10 cellular contexts compared by ENCODE assay signal in the genomic region with DNA sequence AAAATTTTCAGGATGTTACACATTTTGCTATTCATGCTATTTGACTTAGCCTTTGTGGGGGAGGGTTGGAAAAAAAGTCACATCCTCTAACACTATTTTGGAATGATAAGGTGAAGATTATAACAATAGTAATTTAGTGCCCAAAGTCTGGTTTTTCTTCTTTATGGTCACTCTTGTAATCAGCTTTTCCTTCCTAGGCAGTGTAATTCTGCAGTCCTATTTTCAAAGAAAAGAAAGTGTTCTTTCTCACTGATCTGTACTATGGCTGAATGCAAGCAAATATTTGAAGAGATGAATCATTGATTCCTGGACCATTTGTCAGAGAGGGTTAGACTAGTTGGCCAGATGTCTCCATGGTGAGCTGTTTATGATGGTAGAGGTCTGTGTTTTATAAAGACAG. TPM values are rescaled to one million over a fixed set of nuclear protein-coding genes. Genes with fewer than 3 reads are reported as not detected.
A peak's percentile ranks its signal among the peaks of the same experiment; 100 is the strongest.
DNase-seq lines count a peak whose midpoint lies in the region; ATAC-seq and TF ChIP-seq lines count a peak whose summit lies in the region.
"Had no signal": no experiment of that assay in that cellular context is flagged by ENCODE, and none has a peak within 500 bp of the region (broad histone marks: within the 10 kb centered on the region; RNA-seq: fewer than 3 reads in every experiment).

No MANE protein-coding gene starts in this region.

- H3K9me3 ChIP-seq in mucosa of stomach (ENCODE audit: control insufficient read depth, low read length) = no peaks in the 10 kb centered on the region
- H3K9me3 ChIP-seq: suprapubic skin had no signal

- peaks cover 14 to 19% of the 10 kb centered on the region in 2 donors for H3K4me1 Mint-ChIP-seq in natural killer cell

- H3K9me3 Mint-ChIP-seq in natural killer cell = no peaks in the 10 kb centered on the region
- H3K9me3 Mint-ChIP-seq: naive B cell had no signal

- H3K36me3 ChIP-seq in BJ (ENCODE audit: control insufficient read depth, insufficient read depth, low read length) (no peaks in the 10 kb centered on the region; the same call in 1 of the 2 replicates), mucosa of stomach (ENCODE audit: control insufficient read depth, insufficient read depth, low read length) (no peaks in the 10 kb centered on the region)
- H3K36me3 ChIP-seq: suprapubic skin had no signal

- intact Hi-C loops in natural killer cell (cut with micrococcal nuclease) = no loop called here

- no peak overlapping the region for H3K4me3 ChIP-seq in BJ (ENCODE audit: low read depth, low read length)
- H3K4me3 ChIP-seq in cardiac fibroblast (replicated peaks in 1 of 2; ENCODE audit: low read depth in 2 of 2, low read length in 2 of 2) = no peak overlapping the region
- no peak overlapping the region for H3K4me3 ChIP-seq in mucosa of stomach (ENCODE audit: low read length)
- H3K4me3 ChIP-seq: suprapubic skin had no signal

- POLR2A ChIA-PET in BJ (lab: Charles Lee) = no interaction called here

- peak overlapping the region; percentile 1 for H3K9ac ChIP-seq in mucosa of stomach (ENCODE audit: low read length)

- H3K27me3 Mint-ChIP-seq in natural killer cell (ENCODE audit: low read depth in 2 of 2) = no peaks in the 10 kb centered on the region
- H3K27me3 Mint-ChIP-seq: naive B cell had no signal

- no peaks in the 10 kb centered on the region for H3K36me3 Mint-ChIP-seq in natural killer cell
- H3K36me3 Mint-ChIP-seq: naive B cell had no signal

- DNase-seq in BJ (ENCODE audit: low read depth) (peak; percentile 82), LoVo (ENCODE audit: low spot score) (peak; percentile 72), cardiac fibroblast (ENCODE audit: low read depth in 2 of 2) (peak; percentile 84 to 96), DMS79 treated with DMSO at 0.1 percent for 48 hours (lab: John Stamatoyannopoulos, UW) (no peak), UCSD-AML1 (lab: John Stamatoyannopoulos, UW; ENCODE audit: unreplicated experiment) (no peak), natural killer cell (no peak)
- DNase-seq: naive B cell had no signal

- H3K27ac Mint-ChIP-seq in natural killer cell = no peak overlapping the region

- peaks cover 25% of the 10 kb centered on the region for H3K4me1 ChIP-seq in mucosa of stomach (ENCODE audit: control insufficient read depth, insufficient read depth, low read length)

- CTCF ChIA-PET in BJ (lab: Yijun Ruan, JAX) = interaction anchor here (1.0 kb wide), 1 partner anchor 12 kb away, joined by 3 read pairs; no protein-coding TSS in a partner anchor

- ATAC-seq in natural killer cell (no peak), HG02763 (IDR thresholded peaks at IDR 0.05; ENCODE audit: unreplicated experiment) (no peak)

- TF ChIP-seq CTCF in BJ (IDR thresholded peaks at IDR 0.05; ENCODE audit: insufficient read depth, low read depth, low read length) = no peak
- no peak for TF ChIP-seq CTCF in cardiac fibroblast (IDR thresholded peaks at IDR 0.05; ENCODE audit: low read depth, low read length)
- TF ChIP-seq CTCF in natural killer cell (IDR thresholded peaks at IDR 0.05) = no peak

- H3K27me3 ChIP-seq in BJ (ENCODE audit: control insufficient read depth, insufficient read depth, low read length) (no peaks in the 10 kb centered on the region), mucosa of stomach (ENCODE audit: control insufficient read depth, insufficient read depth, low read length) (no peaks in the 10 kb centered on the region)
- H3K27me3 ChIP-seq: suprapubic skin had no signal

- no peak overlapping the region for H3K4me3 Mint-ChIP-seq in natural killer cell
- H3K4me3 Mint-ChIP-seq: naive B cell had no signal

RNA-seq across cellular contexts. Expression of a gene that starts 8.4 kb away (rescaled TPM):
- polyA plus RNA-seq in BJ (2011; rRNA removed) = 29.7 and 35.3 TPM in 2 replicates
- polyA minus RNA-seq in BJ (2011; rRNA and poly(A)+ RNA removed) = 51.8 and 79.4 TPM in 2 replicates
- total RNA-seq in natural killer cell = 10 to 100 TPM; 22.6 to 26.6 (median 23.4) TPM

RNA-seq across cellular contexts. Expression of a gene that starts 8.7 kb away (rescaled TPM):
- polyA plus RNA-seq in BJ (2011; rRNA removed) = 68.5 and 96.5 TPM in 2 replicates
- polyA minus RNA-seq in BJ (2011; rRNA and poly(A)+ RNA removed) = 44.1 and 74.7 TPM in 2 replicates
- 100 to 1,000 TPM; 129 to 148 (median 133) TPM for total RNA-seq in natural killer cell

RNA-seq across cellular contexts. Expression of a gene that starts 50.5 kb away (rescaled TPM):
- polyA plus RNA-seq in BJ (2011; rRNA removed) = 69.5 and 94.8 TPM in 2 replicates
- 32.9 and 49.7 TPM in 2 replicates for polyA minus RNA-seq in BJ (2011; rRNA and poly(A)+ RNA removed)
- total RNA-seq in natural killer cell = 10 to 100 TPM; 36.5 to 44.4 (median 43.7) TPM

Comparison
In these comparisons a context has a peak if more than half of its experiments do, and no peak if none do; other contexts are left out.
1. DNase-seq: peak in BJ (single experiment), LoVo (single experiment) and cardiac fibroblast (2 of 2); none in DMS79 treated with DMSO at 0.1 percent for 48 hours (single experiment), UCSD-AML1 (single experiment) and natural killer cell (single experiment).